23 cellular contexts compared by ENCODE assay signal in the genomic region with DNA sequence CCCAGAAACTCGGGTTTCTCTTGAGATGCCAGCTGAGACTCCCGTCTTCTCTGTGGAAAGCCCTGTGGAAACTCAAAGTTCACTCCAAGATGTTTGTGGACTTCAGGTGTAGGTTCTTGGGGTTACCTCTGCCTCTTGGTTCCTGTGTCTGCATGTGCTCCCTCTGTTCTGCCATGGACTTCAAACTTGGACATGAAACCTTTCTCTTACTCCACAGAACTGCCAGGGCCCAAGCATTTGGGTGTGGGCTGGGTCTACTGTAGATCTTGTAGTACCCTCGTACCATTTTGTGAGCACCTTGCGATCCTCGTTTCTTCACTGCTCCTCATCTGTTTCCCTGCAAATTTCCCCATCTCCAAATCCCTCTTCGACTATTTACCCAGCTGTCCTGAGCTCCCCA.
"Had no signal": no experiment of that assay in that cellular context is flagged by ENCODE, and none has a peak within 500 bp of the region (broad histone marks: within the 10 kb centered on the region; RNA-seq: fewer than 3 reads in every experiment).

No MANE protein-coding gene starts in this region.

- H3K27me3 ChIP-seq: MG63, SJSA1 had no signal

- H3K4me3 ChIP-seq: MG63, SJSA1, SK-N-MC had no signal

- DNase-seq: Karpas-422, KG1, MG63, NCI-H1092, NCI-H1105 treated with DMSO at 0.1 percent for 48 hours, NCI-H1417 treated with DMSO at 0.1 percent for 48 hours, NCI-H146, NCI-H1694 treated with DMSO at 0.1 percent for 48 hours, NCI-H1930, NCI-H2081, NCI-H2107, NCI-H2171, NCI-H226, NCI-H446, NCI-H510A, NCI-H524 treated with DMSO at 0.1 percent for 48 hours, NCI-H69, NCI-H774, Right ventricle myocardium superior, RPMI8226, SIG-M5 had no signal

- H3K36me3 ChIP-seq: MG63, SJSA1 had no signal

- H3K9me3 ChIP-seq: MG63, SJSA1 had no signal
